In genomic region chr11:72716291-72716690, GRCh38 we compare ENCODE assay signal across 16 cellular contexts. TPM values are rescaled to one million over a fixed set of nuclear protein-coding genes. Genes with fewer than 3 reads are reported as not detected.
DNase-seq lines count a peak whose midpoint lies in the region; ATAC-seq, FAIRE-seq and TF ChIP-seq lines count a peak whose summit lies in the region.
"Had no signal": no experiment of that assay in that cellular context is flagged by ENCODE, and none has a peak within 500 bp of the region (broad histone marks: within the 10 kb centered on the region; RNA-seq: fewer than 3 reads in every experiment).

No MANE protein-coding gene starts in this region.

- TF ChIP-seq CTCF in K562 (IDR thresholded peaks at IDR 0.05 in 2 of 3, conservative IDR thresholded peaks at IDR 0.05 in 1 of 3; ENCODE audit: insufficient read depth in 2 of 3, low read depth in 1 of 3, low read length in 3 of 3) (no peak), lower lobe of right lung (IDR thresholded peaks at IDR 0.05) (no peak)

- H3K27ac Mint-ChIP-seq in naive thymus-derived CD8-positive, alpha-beta T cell: peak overlapping the region in 7 of 10 donors; percentile 16 to 83 (median 48)

- H3K9ac ChIP-seq in K562 (ENCODE audit: insufficient read depth in 1 of 2, low read depth in 2 of 2, low read length in 2 of 2): no peak overlapping the region

- H3K9me1 ChIP-seq in K562 (ENCODE audit: control insufficient read depth, insufficient read depth, low read length): no peaks in the 10 kb centered on the region

- TF ChIP-seq POLR2A in K562 (conservative IDR thresholded peaks at IDR 0.05): no peak

- DNase-seq in COR-L47 (lab: John Stamatoyannopoulos, UW) (peak; percentile 28), NCI-H1694 treated with DMSO at 0.1 percent for 48 hours (lab: John Stamatoyannopoulos, UW) (peak; percentile 45), K562 (ENCODE audit: extremely low read depth in 1 of 4, low spot score in 3 of 4) (no peak), GM19240 (ENCODE audit: insufficient read length, low spot score) (no peak), lower lobe of right lung (no peak)
- no peak for DNase-seq in naive thymus-derived CD8-positive, alpha-beta T cell
- no peak for DNase-seq in activated CD4-positive, CD25-positive, alpha-beta regulatory T cell (lab: John Stamatoyannopoulos, UW)
- no peak for DNase-seq in activated T-cell treated with anti-CD3 and anti-CD28 coated beads, Interleukin-2, amount 50 U/mL, for 4 hours
- DNase-seq: activated CD4-positive, alpha-beta T cell treated with anti-CD3 and anti-CD28 coated beads for 48 hours; brain microvascular endothelial cell; C1 segment of cervical spinal cord; NCI-H146; OCI-M1; T-helper 1 cell had no signal

- H3K79me2 ChIP-seq in K562 (ENCODE audit: control insufficient read depth, insufficient read depth, low read length): peaks cover 19% of the 10 kb centered on the region

- H3K4me3 Mint-ChIP-seq in naive thymus-derived CD8-positive, alpha-beta T cell: peak overlapping the region in 1 of 10 donors; percentile 10
- no peak overlapping the region for H3K4me3 Mint-ChIP-seq in activated T-cell treated with anti-CD3 and anti-CD28 coated beads, Interleukin-2, amount 50 U/mL, for 4 hours
- H3K4me3 Mint-ChIP-seq: activated T-helper 17 cell treated with anti-CD3 and anti-CD28 coated beads, Interleukin-2, amount 50 U/mL, for 72 hours had no signal

- no peaks in the 10 kb centered on the region for H3K27me3 ChIP-seq in K562 (ENCODE audit: control insufficient read depth in 2 of 2, insufficient read depth in 2 of 2, low read length in 2 of 2)
- H3K27me3 ChIP-seq in lower lobe of right lung (ENCODE audit: low read depth): no peaks in the 10 kb centered on the region
- H3K27me3 ChIP-seq: brain microvascular endothelial cell, right atrium auricular region had no signal

- no TSS peak for BruUV-seq in K562 (replicated peaks; lab: Mats Ljungman, UMichigan)

- POLR2A ChIA-PET in K562 (lab: Yijun Ruan, JAX): interaction anchor here (0.7 to 1.9 kb wide), 3 partner anchors 9 to 13 kb away, joined by 3 to 5 read pairs (median 4); no protein-coding TSS in a partner anchor
- POLR2A ChIA-PET in naive thymus-derived CD8-positive, alpha-beta T cell (lab: Charles Lee): interaction anchor here (0.6 kb wide), 1 partner anchor 21 kb away, joined by 4 read pairs; no protein-coding TSS in a partner anchor

- intact Hi-C loops in K562 (cut with micrococcal nuclease): no loop called here
- intact Hi-C loops in lower lobe of right lung (cut with DNase I): no loop called here

- no peak overlapping the region for H2AFZ ChIP-seq in K562 (ENCODE audit: low read depth, low read length)

- no peak overlapping the region for H3K4me2 ChIP-seq in K562 (ENCODE audit: insufficient read depth, low read length)

- H3K27ac ChIP-seq in K562 (ENCODE audit: extremely low read depth, low read depth, low read length) (no peak overlapping the region), lower lobe of right lung (no peak overlapping the region)
- H3K27ac ChIP-seq: brain microvascular endothelial cell had no signal

- WGBS in K562 (ENCODE audit: insufficient coverage, low coverage, missing lambda C conversion rate): 75% methylated on average over 7 of the region's 7 CpGs

- CTCF ChIA-PET in K562 (lab: Yijun Ruan, JAX; ENCODE audit: low intra/inter-chr PET ratio): no interaction called here

- ATAC-seq in K562 (no peak), lower lobe of right lung (no peak)
- ATAC-seq in naive thymus-derived CD8-positive, alpha-beta T cell: no peak
- ATAC-seq in activated T-cell treated with anti-CD3 and anti-CD28 coated beads, Interleukin-2, amount 50 U/mL, for 4 hours: no peak
- ATAC-seq: activated T-helper 17 cell treated with anti-CD3 and anti-CD28 coated beads, Interleukin-2, amount 50 U/mL, for 72 hours had no signal

- H3K4me1 ChIP-seq in K562 (replicated peaks in 1 of 2; ENCODE audit: control insufficient read depth in 2 of 2, insufficient read depth in 2 of 2, low read length in 2 of 2) (peaks cover 0 to 22% of the 10 kb centered on the region in 2 experiments; a peak in 4 of 5 replicates), lower lobe of right lung (peaks cover 78% of the 10 kb centered on the region)

- H4K20me1 ChIP-seq in K562 (replicated peaks; ENCODE audit: control insufficient read depth, insufficient read depth, low read length): no peaks in the 10 kb centered on the region

- FAIRE-seq in K562 (lab: Jason Lieb, UNC): no peak

- in situ Hi-C loops in K562 (cut with MboI): no loop called here

- TF ChIP-seq RAD21 in K562 (CRISPR knock-in tag; conservative IDR thresholded peaks at IDR 0.05 in 1 of 2, IDR thresholded peaks at IDR 0.05 in 1 of 2): no peak

- H3K4me1 Mint-ChIP-seq in naive thymus-derived CD8-positive, alpha-beta T cell: peaks cover 31 to 74% (median 70%) of the 10 kb centered on the region in 4 donors
- H3K4me1 Mint-ChIP-seq in activated T-cell treated with anti-CD3 and anti-CD28 coated beads, Interleukin-2, amount 50 U/mL, for 4 hours (ENCODE audit: low read depth): peaks cover 54% of the 10 kb centered on the region

- H3K9me3 Mint-ChIP-seq in naive thymus-derived CD8-positive, alpha-beta T cell: no peaks in the 10 kb centered on the region
- no peaks in the 10 kb centered on the region for H3K9me3 Mint-ChIP-seq in activated T-cell treated with anti-CD3 and anti-CD28 coated beads, Interleukin-2, amount 50 U/mL, for 4 hours
- H3K9me3 Mint-ChIP-seq: activated T-helper 17 cell treated with anti-CD3 and anti-CD28 coated beads, Interleukin-2, amount 50 U/mL, for 72 hours had no signal

- H3K36me3 ChIP-seq in K562 (ENCODE audit: control insufficient read depth, insufficient read depth, low read length) (peaks cover 73% of the 10 kb centered on the region; the same call in 2 of the 3 replicates), lower lobe of right lung (peaks cover 76% of the 10 kb centered on the region)

- H3K9me3 ChIP-seq in K562 (replicated peaks; ENCODE audit: control insufficient read depth, insufficient read depth, low read depth, low read length) (no peaks in the 10 kb centered on the region), lower lobe of right lung (no peaks in the 10 kb centered on the region)
- H3K9me3 ChIP-seq: right atrium auricular region had no signal

- no peak for TF ChIP-seq EP300 in K562 (IDR thresholded peaks at IDR 0.05; ENCODE audit: low read length)

- H3K4me3 ChIP-seq in K562 (no peak overlapping the region), lower lobe of right lung (no peak overlapping the region)
- H3K4me3 ChIP-seq: right atrium auricular region had no signal

- H3K36me3 Mint-ChIP-seq in naive thymus-derived CD8-positive, alpha-beta T cell: peaks cover 0 to 42% (median 2%) of the 10 kb centered on the region in 3 donors
- H3K36me3 Mint-ChIP-seq in activated T-cell treated with anti-CD3 and anti-CD28 coated beads, Interleukin-2, amount 50 U/mL, for 4 hours (ENCODE audit: insufficient read depth): peaks cover 5% of the 10 kb centered on the region

- H3K27me3 Mint-ChIP-seq in naive thymus-derived CD8-positive, alpha-beta T cell: no peaks in the 10 kb centered on the region
- no peaks in the 10 kb centered on the region for H3K27me3 Mint-ChIP-seq in activated T-cell treated with anti-CD3 and anti-CD28 coated beads, Interleukin-2, amount 50 U/mL, for 4 hours (ENCODE audit: low read depth)
- H3K27me3 Mint-ChIP-seq: activated T-helper 17 cell treated with anti-CD3 and anti-CD28 coated beads, Interleukin-2, amount 50 U/mL, for 72 hours had no signal

RNA-seq across cellular contexts. Expression of gene ARAP1, which starts 35.9 kb away (rescaled TPM):
- 154 and 336 TPM in 2 replicates for total RNA-seq in K562 (2011; cell fraction: chromatin; rRNA removed; ENCODE audit: low replicate concordance)
- 191 and 196 TPM in 2 replicates for total RNA-seq in K562 (2011; cell fraction: nucleolus; rRNA removed)
- total RNA-seq in K562 (2011; cell fraction: nucleoplasm; rRNA removed): 146 and 161 TPM in 2 replicates
- total RNA-seq in K562 (2014; rRNA removed): 42.0 and 46.1 TPM in 2 replicates
- total RNA-seq in K562 (2014; rRNA removed; fragmentation: Illumina TruSeq; extraction: Trizol): 7.4 and 10.6 TPM in 2 replicates
- 24.6 and 26.1 TPM in 2 replicates for total RNA-seq in K562 (2015; rRNA removed; fragmentation: Illumina TruSeq; extraction: Trizol)
- 60.7 and 67.0 TPM in 2 replicates for total RNA-seq in K562 (2021)
- 22.1 and 37.3 TPM in 2 replicates for polyA plus RNA-seq in K562 (2011; rRNA removed)
- polyA plus RNA-seq in K562 (2011; cell fraction: cytosol; rRNA removed): 24.6 and 28.2 TPM in 2 replicates
- polyA plus RNA-seq in K562 (2011; cell fraction: nucleus; rRNA removed): 196 and 222 TPM in 2 replicates
- polyA plus RNA-seq in K562 (2012): 43.7 and 72.2 TPM in 2 replicates
- polyA plus RNA-seq in K562 (2014; fragmentation: Illumina TruSeq; extraction: Trizol): 24.6 and 31.8 TPM in 2 replicates
- polyA plus RNA-seq in K562 (2014; fragmentation: Nextera tagmentation; extraction: Ambion mirVana): under 1 TPM; 0.23 to 0.38 TPM
- polyA plus RNA-seq in K562 (2014; rRNA removed): 34.1 and 38.4 TPM in 2 replicates
- 21.7 and 23.5 TPM in 2 replicates for polyA minus RNA-seq in K562 (2011; rRNA and poly(A)+ RNA removed)
- 35.0 and 48.2 TPM in 2 replicates for polyA minus RNA-seq in K562 (2011; cell fraction: cytosol; rRNA and poly(A)+ RNA removed)
- 50.9 and 51.5 TPM in 2 replicates for polyA minus RNA-seq in K562 (2011; cell fraction: nucleus; rRNA and poly(A)+ RNA removed)
- 100 to 1,000 TPM; 155 to 166 TPM for total RNA-seq in naive thymus-derived CD8-positive, alpha-beta T cell
- polyA plus RNA-seq in naive thymus-derived CD8-positive, alpha-beta T cell: 10 to 100 TPM; 14.7 to 40.0 (median 27.6) TPM
- total RNA-seq in lower lobe of right lung: 276 TPM
- 10 to 100 TPM; 52.3 to 58.1 (median 52.8) TPM for total RNA-seq in activated T-cell treated with anti-CD3 and anti-CD28 coated beads, Interleukin-2, amount 50 U/mL, for 4 hours

RNA-seq across cellular contexts. Expression of gene PDE2A, which starts 42.1 kb away (rescaled TPM):
- total RNA-seq in K562 (2011; cell fraction: chromatin; rRNA removed; ENCODE audit: low replicate concordance): 33.8 and 109 TPM in 2 replicates
- 31.6 and 45.0 TPM in 2 replicates for total RNA-seq in K562 (2011; cell fraction: nucleolus; rRNA removed)
- total RNA-seq in K562 (2011; cell fraction: nucleoplasm; rRNA removed): 31.0 and 37.9 TPM in 2 replicates
- total RNA-seq in K562 (2014; rRNA removed) (0.45 and 1.6 TPM in 2 replicates), K562 (2014; rRNA removed; fragmentation: Illumina TruSeq; extraction: Trizol) (0.47 and 1.4 TPM in 2 replicates), K562 (2015; rRNA removed; fragmentation: Illumina TruSeq; extraction: Trizol) (0.07 and 0.11 TPM in 2 replicates), K562 (2021) (1.1 and 3.4 TPM in 2 replicates), lower lobe of right lung (19.5 TPM)
- polyA plus RNA-seq in K562 (2011; rRNA removed) (4.3 and 15.2 TPM in 2 replicates), K562 (2014; fragmentation: Illumina TruSeq; extraction: Trizol) (1.3 and 2.2 TPM in 2 replicates), K562 (2014; fragmentation: Nextera tagmentation; extraction: Ambion mirVana) (under 1 TPM in 1 of 2 experiments, not detected in 1; 0.21 TPM), K562 (2014; rRNA removed) (1.0 and 1.6 TPM in 2 replicates)
- polyA plus RNA-seq in K562 (2011; cell fraction: cytosol; rRNA removed): 3.3 and 12.5 TPM in 2 replicates
- polyA plus RNA-seq in K562 (2011; cell fraction: nucleus; rRNA removed): 25.6 and 137 TPM in 2 replicates
- polyA plus RNA-seq in K562 (2012): 1.4 and 2.1 TPM in 2 replicates
- polyA minus RNA-seq in K562 (2011; rRNA and poly(A)+ RNA removed): 3.2 and 18.9 TPM in 2 replicates
- polyA minus RNA-seq in K562 (2011; cell fraction: cytosol; rRNA and poly(A)+ RNA removed): 1.7 and 6.5 TPM in 2 replicates
- 15.6 and 36.5 TPM in 2 replicates for polyA minus RNA-seq in K562 (2011; cell fraction: nucleus; rRNA and poly(A)+ RNA removed)
- total RNA-seq in naive thymus-derived CD8-positive, alpha-beta T cell: 1 to 10 TPM; 1.2 to 1.9 TPM
- polyA plus RNA-seq in naive thymus-derived CD8-positive, alpha-beta T cell: under 1 TPM in 2 of 3 donors, not detected in 1; 0.22 to 0.24 TPM
- under 1 TPM; 0.53 to 0.71 (median 0.60) TPM for total RNA-seq in activated T-cell treated with anti-CD3 and anti-CD28 coated beads, Interleukin-2, amount 50 U/mL, for 4 hours

Comparison
In these comparisons a context has a peak if more than half of its experiments do, and no peak if none do; other contexts are left out.
1. DNase-seq: peak in COR-L47 (single experiment) and NCI-H1694 treated with DMSO at 0.1 percent for 48 hours (single experiment); none in K562 (0 of 4), naive thymus-derived CD8-positive, alpha-beta T cell (0 of 10), activated CD4-positive, CD25-positive, alpha-beta regulatory T cell (0 of 4), GM19240 (single experiment), lower lobe of right lung (single experiment) and activated T-cell treated with anti-CD3 and anti-CD28 coated beads, Interleukin-2, amount 50 U/mL, for 4 hours (single experiment).